In the genomic region with DNA sequence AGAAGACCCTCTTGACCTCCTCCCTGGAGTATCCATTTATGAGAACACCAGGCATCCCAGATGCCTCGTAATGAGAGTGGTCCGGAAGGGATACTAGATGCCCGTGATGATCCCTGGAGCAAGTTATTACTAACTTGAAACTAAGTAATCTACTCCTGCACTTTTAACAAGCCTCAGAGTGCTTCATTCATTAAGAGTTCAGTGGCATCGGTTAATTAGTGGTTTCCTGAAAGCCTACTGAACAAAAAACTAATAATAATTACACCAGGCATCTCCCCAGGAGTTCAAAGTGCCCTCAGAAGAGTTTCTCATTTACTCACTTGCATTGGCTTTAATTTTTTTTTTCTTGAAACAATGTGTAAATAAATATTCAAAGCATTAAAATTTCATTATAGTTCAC, we compare ENCODE assay signal across 28 cellular contexts. TPM values are rescaled to one million over a fixed set of nuclear protein-coding genes. Genes with fewer than 3 reads are reported as not detected.
"Had no signal": no experiment of that assay in that cellular context is flagged by ENCODE, and none has a peak within 500 bp of the region (broad histone marks: within the 10 kb centered on the region; RNA-seq: fewer than 3 reads in every experiment).

No MANE protein-coding gene starts in this region.

- H3K27me3 ChIP-seq: stomach, suprapubic skin, testis, thyroid gland, tibial artery, tibial nerve, transverse colon, upper lobe of left lung, upper lobe of right lung, uterus, vagina had no signal

- H3K36me3 ChIP-seq: suprapubic skin, thoracic aorta, thyroid gland, transverse colon, upper lobe of left lung, upper lobe of right lung, uterus, vagina had no signal

- DNase-seq: stimulated activated CD4-positive, alpha-beta T cell treated with anti-CD3 and anti-CD28 coated beads, Interleukin-2, amount 100 ng/mL, for 48 hours; stimulated activated CD4-positive, alpha-beta T cell treated with anti-CD3 and anti-CD28 coated beads, Interleukin-4, amount 100 ng/mL, for 1 hour; stimulated activated CD4-positive, alpha-beta T cell treated with anti-CD3 and anti-CD28 coated beads, Interleukin-4, amount 100 ng/mL, for 24 hours; stimulated activated CD4-positive, alpha-beta T cell treated with anti-CD3 and anti-CD28 coated beads, Interleukin-4, amount 100 ng/mL, for 4 hours; stimulated activated CD8-positive, alpha-beta memory T cell treated with anti-CD3 and anti-CD28 coated beads, Interleukin-4, amount 100 ng/mL, for 48 hours; stimulated activated naive B cell treated with anti-CD40 and anti-IgM and Interleukin-4, amounts not matched to agents 10 μg/mL and 1 μg/mL and 100 μg/mL, for 72 hours; stimulated activated naive CD4-positive, alpha-beta T cell; stimulated activated naive CD4-positive, alpha-beta T cell treated with Interleukin-2 at 50 U/mL for 16 hours; stimulated activated naive CD8-positive, alpha-beta T cell treated with anti-CD3 and anti-CD28 coated beads, Interleukin-15, amount 100 ng/mL, for 72 hours; stimulated activated naive CD8-positive, alpha-beta T cell treated with anti-CD3 and anti-CD28 coated beads, Interleukin-15, Interleukin-2, amounts not matched to agents 100 U/mL and 50 U/mL, for 24 hours; stomach; substantia nigra; testis; thyroid gland; tibial artery; transverse colon; trophoblast cell; upper lobe of left lung; upper lobe of right lung; uterus had no signal

- ATAC-seq: stimulated activated effector memory CD8-positive, alpha-beta T cell treated with anti-CD3 and anti-CD28 coated beads, Interleukin-12 subunit alpha, Interleukin-12 subunit beta, amount 100 ng/mL, for 72 hours; stimulated activated memory B cell treated with anti-CD40 and anti-IgM and Interleukin-4, amounts not matched to agents 10 μg/mL and 1 μg/mL and 100 μg/mL, for 72 hours; stimulated activated naive B cell treated with anti-CD40 and anti-IgM and Interleukin-4, amounts not matched to agents 10 μg/mL and 1 μg/mL and 100 μg/mL, for 72 hours; stimulated activated naive CD8-positive, alpha-beta T cell treated with anti-CD3 and anti-CD28 coated beads, Interleukin-15, amount 100 ng/mL, for 72 hours; stimulated activated naive CD8-positive, alpha-beta T cell treated with anti-CD3 and anti-CD28 coated beads, Interleukin-15, Interleukin-2, amounts not matched to agents 100 U/mL and 50 U/mL, for 24 hours; upper lobe of right lung had no signal

- H3K27ac ChIP-seq: stomach, suprapubic skin, testis, thoracic aorta, thyroid gland, tibial artery, tibial nerve, upper lobe of left lung, upper lobe of right lung, uterus, vagina had no signal

- FAIRE-seq: urothelium cell line had no signal

- H3K9me3 ChIP-seq: testis, thyroid gland, uterus had no signal

- H3K4me1 ChIP-seq: stomach, suprapubic skin, testis, thyroid gland, tibial artery, tibial nerve, upper lobe of left lung, upper lobe of right lung, uterus, vagina had no signal

- H3K4me3 ChIP-seq: stomach, suprapubic skin, testis, thoracic aorta, thyroid gland, tibial artery, tibial nerve, transverse colon, upper lobe of left lung, upper lobe of right lung, uterus, vagina had no signal

RNA-seq across cellular contexts. Expression of a gene that starts 28.2 kb away (rescaled TPM):
- total RNA-seq: stomach, thoracic aorta, transverse colon, upper lobe of right lung, ureter had no signal
- polyA plus RNA-seq: stomach had no signal
